9 cellular contexts compared by ENCODE assay signal in the genomic region with DNA sequence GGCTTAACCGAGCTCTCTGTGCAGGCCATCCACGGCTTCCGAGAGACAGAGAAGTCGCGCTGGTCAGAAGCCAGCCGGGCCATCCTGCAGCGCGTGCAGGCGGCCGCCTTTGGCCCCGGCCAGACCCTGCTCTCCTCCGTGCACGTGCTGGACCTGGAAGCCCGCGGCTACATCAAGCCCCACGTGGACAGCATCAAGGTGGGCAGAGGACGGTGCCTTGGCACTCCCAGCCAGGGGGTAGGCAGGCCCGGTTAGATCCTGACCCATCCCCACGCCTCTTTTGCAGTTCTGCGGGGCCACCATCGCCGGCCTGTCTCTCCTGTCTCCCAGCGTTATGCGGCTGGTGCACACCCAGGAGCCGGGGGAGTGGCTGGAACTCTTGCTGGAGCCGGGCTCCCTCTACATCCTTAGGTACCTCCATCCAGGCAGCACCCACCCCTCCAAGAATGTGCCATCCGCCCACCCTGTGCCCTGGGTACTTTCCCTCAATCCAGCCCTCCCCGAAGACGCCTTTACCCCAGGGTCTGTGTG. TPM values are rescaled to one million over a fixed set of nuclear protein-coding genes. Genes with fewer than 3 reads are reported as not detected.
DNase-seq lines count a peak whose midpoint lies in the region; ATAC-seq and TF ChIP-seq lines count a peak whose summit lies in the region.
"Had no signal": no experiment of that assay in that cellular context is flagged by ENCODE, and none has a peak within 500 bp of the region (broad histone marks: within the 10 kb centered on the region; RNA-seq: fewer than 3 reads in every experiment).

No MANE protein-coding gene starts in this region.

- intact Hi-C loops in upper lobe of right lung (cut with DNase I) = no loop called here

- H3K18ac ChIP-seq in mesendoderm (ENCODE audit: low read length) = no peak overlapping the region

- no peaks in the 10 kb centered on the region for H3K9me3 ChIP-seq in upper lobe of right lung

- H3K4me2 ChIP-seq in mesendoderm (ENCODE audit: low read length) = no peak overlapping the region

- H3K36me3 Mint-ChIP-seq in activated naive CD4-positive, alpha-beta T cell treated with anti-CD3 and anti-CD28 coated beads, Interleukin-2, amount 10 ng/mL, durations not matched to agents 7 days and 5 days = peaks cover 12% of the 10 kb centered on the region

- no peak overlapping the region for H2BK120ac ChIP-seq in mesendoderm (ENCODE audit: low read depth, low read length)

- H3K36me3 ChIP-seq in mesendoderm (ENCODE audit: control insufficient read depth, insufficient read depth, low read length) = no peaks in the 10 kb centered on the region
- H3K36me3 ChIP-seq in upper lobe of right lung = peaks cover 2% of the 10 kb centered on the region

- ATAC-seq in upper lobe of right lung = no peak

- CTCF ChIA-PET in activated naive CD4-positive, alpha-beta T cell treated with anti-CD3 and anti-CD28 coated beads, Interleukin-2, amount 10 ng/mL, durations not matched to agents 7 days and 5 days (lab: Charles Lee) = no interaction called here

- H3K27ac ChIP-seq in mesendoderm (ENCODE audit: low read depth, low read length) (peak overlapping the region; percentile 48), upper lobe of right lung (no peak overlapping the region)

- in situ Hi-C loops in astrocyte of the cerebellum (cut with HindIII; ENCODE audit: low sequenced_read_pairs) = no loop called here

- peak overlapping the region; percentile 84 for H3K56ac ChIP-seq in mesendoderm (ENCODE audit: low read length)

- no peaks in the 10 kb centered on the region for H3K9me3 Mint-ChIP-seq in activated naive CD4-positive, alpha-beta T cell treated with anti-CD3 and anti-CD28 coated beads, Interleukin-2, amount 10 ng/mL, durations not matched to agents 7 days and 5 days

- H3K27ac Mint-ChIP-seq in activated naive CD4-positive, alpha-beta T cell treated with anti-CD3 and anti-CD28 coated beads, Interleukin-2, amount 10 ng/mL, durations not matched to agents 7 days and 5 days = no peak overlapping the region

- peaks cover 4% of the 10 kb centered on the region for H3K4me1 ChIP-seq in mesendoderm (ENCODE audit: control insufficient read depth, low read depth, low read length)
- no peaks in the 10 kb centered on the region for H3K4me1 ChIP-seq in upper lobe of right lung

- no peak overlapping the region for H3K23ac ChIP-seq in mesendoderm (ENCODE audit: low read length)

- no peaks in the 10 kb centered on the region for H3K79me1 ChIP-seq in mesendoderm (ENCODE audit: low read length)

- H4K5ac ChIP-seq in mesendoderm (ENCODE audit: low read length) = no peak overlapping the region

- H3K4me3 Mint-ChIP-seq in activated naive CD4-positive, alpha-beta T cell treated with anti-CD3 and anti-CD28 coated beads, Interleukin-2, amount 10 ng/mL, durations not matched to agents 7 days and 5 days = peak overlapping the region; percentile 77

- no CpG with 5 or more reads among the region's 29 CpGs for WGBS in mesendoderm (ENCODE audit: extremely low coverage, insufficient coverage, low lambda C conversion rate)

- H3K79me2 ChIP-seq in mesendoderm (ENCODE audit: control insufficient read depth, insufficient read depth, low read length) = no peaks in the 10 kb centered on the region

- H4K8ac ChIP-seq in mesendoderm (ENCODE audit: low read depth, low read length) = no peak overlapping the region

- no peak overlapping the region for H3K4ac ChIP-seq in mesendoderm (ENCODE audit: low read depth, low read length)

- no peaks in the 10 kb centered on the region for H3K27me3 Mint-ChIP-seq in activated naive CD4-positive, alpha-beta T cell treated with anti-CD3 and anti-CD28 coated beads, Interleukin-2, amount 10 ng/mL, durations not matched to agents 7 days and 5 days

- H2BK15ac ChIP-seq in mesendoderm (replicated peaks; ENCODE audit: low read depth) = no peak overlapping the region

- no peak for DNase-seq in activated naive CD4-positive, alpha-beta T cell treated with anti-CD3 and anti-CD28 coated beads, Interleukin-2, amount 10 ng/mL, durations not matched to agents 7 days and 5 days
- no peak for DNase-seq in activated naive CD4-positive, alpha-beta T cell (lab: John Stamatoyannopoulos, UW)
- no peak for DNase-seq in astrocyte of the cerebellum (ENCODE audit: low read depth)
- DNase-seq in mesendoderm = no peak
- DNase-seq in upper lobe of right lung = no peak
- no peak for DNase-seq in ecto neural progenitor cell (ENCODE audit: low spot score)
- no peak for DNase-seq in stimulated activated CD4-positive, alpha-beta T cell treated with anti-CD3 and anti-CD28 coated beads, Interleukin-1b, Interleukin-23, amount 100 ng/mL, for 48 hours
- DNase-seq in inferior parietal cortex (ENCODE audit: extremely low spot score) = no peak
- DNase-seq: NCI-H1436 treated with DMSO at 0.1 percent for 48 hours had no signal

- peak overlapping the region; percentile 46 for H3K4me3 ChIP-seq in astrocyte of the cerebellum (ENCODE audit: low read depth, low read length)
- H3K4me3 ChIP-seq in mesendoderm (ENCODE audit: low read length) = no peak overlapping the region
- peak overlapping the region; percentile 86 for H3K4me3 ChIP-seq in upper lobe of right lung

- H2AK5ac ChIP-seq in mesendoderm (ENCODE audit: low read length) = peak overlapping the region; percentile 38

- H3K9ac ChIP-seq in mesendoderm (ENCODE audit: low read length) = peak overlapping the region; percentile 68

- peaks cover 21% of the 10 kb centered on the region for H3K4me1 Mint-ChIP-seq in activated naive CD4-positive, alpha-beta T cell treated with anti-CD3 and anti-CD28 coated beads, Interleukin-2, amount 10 ng/mL, durations not matched to agents 7 days and 5 days

- no peak overlapping the region for H2BK5ac ChIP-seq in mesendoderm (ENCODE audit: low read length)

- H3K27me3 ChIP-seq in mesendoderm (ENCODE audit: insufficient read depth, low read length, poor library complexity) (no peaks in the 10 kb centered on the region), upper lobe of right lung (no peaks in the 10 kb centered on the region)

- TF ChIP-seq CTCF in astrocyte of the cerebellum (IDR thresholded peaks at IDR 0.05; ENCODE audit: low read depth, low read length, missing control alignments) (no peak), upper lobe of right lung (IDR thresholded peaks at IDR 0.05) (no peak)

RNA-seq across cellular contexts. Expression of gene PSPN, which starts 1.5 kb away (rescaled TPM):
- 0.53 TPM for polyA plus RNA-seq in mesendoderm (2013, experiment 1 of 2)
- 0.67 TPM for polyA plus RNA-seq in mesendoderm (2013, experiment 2 of 2)
- total RNA-seq in upper lobe of right lung = 1.7 TPM

RNA-seq across cellular contexts. Expression of gene ALKBH7, which starts 1.6 kb away (rescaled TPM):
- 30.2 TPM for polyA plus RNA-seq in mesendoderm (2013, experiment 1 of 2)
- 31.0 TPM for polyA plus RNA-seq in mesendoderm (2013, experiment 2 of 2)
- 57.2 TPM for total RNA-seq in upper lobe of right lung

RNA-seq across cellular contexts. Expression of gene CLPP, which starts 12.9 kb away (rescaled TPM):
- 158 TPM for polyA plus RNA-seq in mesendoderm (2013, experiment 1 of 2)
- 163 TPM for polyA plus RNA-seq in mesendoderm (2013, experiment 2 of 2)
- total RNA-seq in upper lobe of right lung = 57.7 TPM

RNA-seq across cellular contexts. Expression of gene GTF2F1, which starts 18.7 kb away (rescaled TPM):
- 64.7 TPM for polyA plus RNA-seq in mesendoderm (2013, experiment 1 of 2)
- polyA plus RNA-seq in mesendoderm (2013, experiment 2 of 2) = 63.7 TPM
- 47.4 TPM for total RNA-seq in upper lobe of right lung

RNA-seq across cellular contexts. Expression of gene ACER1, which starts 40.8 kb away (rescaled TPM):
- not detected for polyA plus RNA-seq in mesendoderm (2013, experiment 1 of 2)
- polyA plus RNA-seq in mesendoderm (2013, experiment 2 of 2) = not detected
- total RNA-seq in upper lobe of right lung = not detected
